Comparison of ENCODE assay signal across 8 cellular contexts in the genomic region with DNA sequence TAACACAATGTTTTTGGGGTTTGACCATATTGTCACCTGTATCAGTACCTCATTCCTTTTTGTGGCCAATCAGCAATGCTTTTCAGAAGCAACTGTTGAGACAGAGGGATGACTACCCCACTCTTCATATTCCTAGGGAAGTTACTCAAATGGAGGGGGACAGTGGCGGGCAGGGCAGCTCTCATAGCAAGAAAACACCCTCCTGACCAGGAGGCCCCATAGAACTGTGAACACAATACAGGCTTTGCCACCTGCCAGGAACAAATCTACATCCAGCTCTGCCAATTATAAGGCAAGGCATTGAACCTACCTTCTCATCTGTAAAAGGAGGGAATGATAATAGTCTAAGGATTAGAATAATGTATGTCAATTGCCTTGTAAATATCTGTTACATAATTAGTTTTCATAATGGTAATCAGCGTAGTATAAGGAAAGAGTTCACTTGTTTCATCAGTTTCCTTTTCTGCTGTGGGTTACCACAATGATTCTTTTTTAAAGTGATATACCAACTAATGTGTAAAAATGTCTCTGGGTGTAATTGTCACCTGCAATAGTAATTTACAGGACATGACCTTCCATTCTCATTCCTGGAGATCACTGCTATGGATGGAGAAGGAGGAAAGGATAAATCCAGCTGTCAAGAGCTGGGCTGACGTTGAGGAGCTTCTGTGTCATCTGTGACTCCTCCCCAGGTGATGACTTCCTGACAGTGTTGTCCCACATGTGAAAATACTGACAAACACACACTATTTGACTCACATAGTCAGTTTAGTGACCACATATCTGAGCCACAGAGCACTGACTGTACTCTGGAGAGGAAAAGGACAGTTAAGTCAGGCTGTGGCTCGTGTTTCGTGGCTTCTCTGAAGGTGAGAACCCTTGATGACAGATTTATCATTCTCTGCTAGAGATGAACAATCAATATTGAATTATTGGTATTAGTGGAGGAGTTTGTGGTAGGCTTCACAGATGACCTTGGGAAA. TPM values are rescaled to one million over a fixed set of nuclear protein-coding genes. Genes with fewer than 3 reads are reported as not detected.
A peak's percentile ranks its signal among the peaks of the same experiment; 100 is the strongest.
DNase-seq lines count a peak whose midpoint lies in the region; ATAC-seq and TF ChIP-seq lines count a peak whose summit lies in the region.

No MANE protein-coding gene starts in this region.

- H3K27ac Mint-ChIP-seq in immature natural killer cell (peak overlapping the region; percentile 90 to 97 (median 96)), osteocyte (ENCODE audit: unreplicated experiment) (no peak overlapping the region)

- H3K4me1 Mint-ChIP-seq in immature natural killer cell (peaks cover 27 to 30% of the 10 kb centered on the region in 2 donors), osteocyte (ENCODE audit: unreplicated experiment) (peaks cover 22% of the 10 kb centered on the region)

- peak; percentile 39 for DNase-seq in activated CD4-positive, alpha-beta T cell treated with anti-CD3 and anti-CD28 coated beads for 1 hour
- DNase-seq in immature natural killer cell (peak; percentile 63 to 74 (median 69)), sciatic nerve (ENCODE audit: low spot score) (no peak), NCI-H1417 treated with DMSO at 0.1 percent for 48 hours (lab: John Stamatoyannopoulos, UW) (no peak), osteocyte (ENCODE audit: extremely low spot score, unreplicated experiment) (no peak), NCI-H187 (lab: John Stamatoyannopoulos, UW) (no peak)

- ATAC-seq in GM18870 (IDR thresholded peaks at IDR 0.05; ENCODE audit: unreplicated experiment) (peak; percentile 88), HG02885 (IDR thresholded peaks at IDR 0.05; ENCODE audit: poor library complexity, unreplicated experiment) (peak; percentile 92), sciatic nerve (no peak)

- no peak for TF ChIP-seq CTCF in osteocyte (IDR thresholded peaks at IDR 0.05)

- H3K9me3 Mint-ChIP-seq in immature natural killer cell (no peaks in the 10 kb centered on the region), osteocyte (ENCODE audit: unreplicated experiment) (no peaks in the 10 kb centered on the region)

- intact Hi-C loops in sciatic nerve (cut with DNase I), result no loop called here

- H3K4me3 Mint-ChIP-seq in immature natural killer cell (peak overlapping the region; percentile 69 to 87 (median 81)), osteocyte (ENCODE audit: unreplicated experiment) (no peak overlapping the region)

- H3K27me3 Mint-ChIP-seq in immature natural killer cell (ENCODE audit: low read depth in 3 of 3), result peaks cover 0 to 5% (median 0%) of the 10 kb centered on the region in 3 donors
- no peaks in the 10 kb centered on the region for H3K27me3 Mint-ChIP-seq in osteocyte (ENCODE audit: unreplicated experiment)

- H3K36me3 Mint-ChIP-seq in immature natural killer cell (no peaks in the 10 kb centered on the region), osteocyte (ENCODE audit: unreplicated experiment) (no peaks in the 10 kb centered on the region)

RNA-seq across cellular contexts. Expression of gene ALPK2, which starts 13.4 kb away (rescaled TPM):
- polyA plus RNA-seq in immature natural killer cell, result under 1 TPM in 1 of 3 donors, not detected in 2; 0.07 TPM
- total RNA-seq in sciatic nerve (0.09 TPM), osteocyte (54.9 and 61.2 TPM in 2 replicates)

RNA-seq across cellular contexts. Expression of gene MALT1, which starts 55.8 kb away (rescaled TPM):
- polyA plus RNA-seq in immature natural killer cell, result 10 to 100 TPM; 18.8 to 34.2 (median 30.6) TPM
- total RNA-seq in sciatic nerve, result 25.5 TPM
- total RNA-seq in osteocyte, result 28.1 and 28.8 TPM in 2 replicates

Comparison
In these comparisons a context has a peak if more than half of its experiments do, and no peak if none do; other contexts are left out.
1. DNase-seq: peak in activated CD4-positive, alpha-beta T cell treated with anti-CD3 and anti-CD28 coated beads for 1 hour (single experiment) and immature natural killer cell (3 of 3); none in sciatic nerve (single experiment), NCI-H1417 treated with DMSO at 0.1 percent for 48 hours (single experiment), osteocyte (single experiment) and NCI-H187 (0 of 2).
2. RNA of gene ALPK2, which starts 13.4 kb away (total RNA-seq): 54.9 to 61.2 TPM in osteocyte; 0.09 TPM in sciatic nerve (single experiment); every median in the first group is over 10 times any median in the second.